In genomic region chr1:167452483-167452882, GRCh38 we compare ENCODE assay signal across 21 cellular contexts.
DNase-seq lines count a peak whose midpoint lies in the region; ATAC-seq and TF ChIP-seq lines count a peak whose summit lies in the region.
"Had no signal": no experiment of that assay in that cellular context is flagged by ENCODE, and none has a peak within 500 bp of the region (broad histone marks: within the 10 kb centered on the region; RNA-seq: fewer than 3 reads in every experiment).

No MANE protein-coding gene starts in this region.

- H3K9me3 ChIP-seq in lower lobe of right lung: no peaks in the 10 kb centered on the region
- H3K9me3 ChIP-seq: heart left ventricle, MG63, uterus had no signal

- H3K4me3 Mint-ChIP-seq in activated CD4-positive, alpha-beta memory T cell treated with anti-CD3 and anti-CD28 coated beads, Interleukin-2, amount 10 ng/mL, durations not matched to agents 7 days and 5 days: peak overlapping the region; percentile 18
- peak overlapping the region in 1 of 2 donors; percentile 41 for H3K4me3 Mint-ChIP-seq in effector memory CD8-positive, alpha-beta T cell
- peak overlapping the region; percentile 64 for H3K4me3 Mint-ChIP-seq in stimulated activated effector memory CD8-positive, alpha-beta T cell treated with anti-CD3 and anti-CD28 coated beads, Interleukin-12 subunit alpha, Interleukin-12 subunit beta, amount 100 ng/mL, for 72 hours

- DNase-seq in activated effector memory CD4-positive, alpha-beta T cell treated with anti-CD3 and anti-CD28 coated beads, Interleukin-2, amount 50 U/mL, for 16 hours: peak; percentile 62
- no peak for DNase-seq in activated effector memory CD4-positive, alpha-beta T cell treated with Interleukin-2 at 50 U/mL for 16 hours
- no peak for DNase-seq in activated CD4-positive, alpha-beta memory T cell treated with anti-CD3 and anti-CD28 coated beads, Interleukin-2, amount 10 ng/mL, durations not matched to agents 7 days and 5 days
- no peak for DNase-seq in effector memory CD8-positive, alpha-beta T cell
- no peak for DNase-seq in stimulated activated effector memory CD8-positive, alpha-beta T cell treated with anti-CD3 and anti-CD28 coated beads, Interleukin-12 subunit alpha, Interleukin-12 subunit beta, amount 100 ng/mL, for 72 hours (ENCODE audit: low spot score in 2 of 2)
- DNase-seq in lower lobe of right lung: no peak
- DNase-seq in NCI-H1048 (lab: John Stamatoyannopoulos, UW): no peak
- DNase-seq: ACHN; activated CD4-positive, CD25-positive, alpha-beta regulatory T cell treated with anti-CD3 and anti-CD28 coated beads, Interleukin-2, amount 50 U/mL, for 72 hours; amniotic stem cell; C1 segment of cervical spinal cord; GDM1; heart left ventricle; MG63; NCI-H1436 treated with DMSO at 0.1 percent for 48 hours; NCI-H2171; NCI-H69; retina; stimulated activated CD8-positive, alpha-beta memory T cell treated with anti-CD3 and anti-CD28 coated beads, Interleukin-4, amount 100 ng/mL, for 48 hours; uterus had no signal

- H3K9me3 Mint-ChIP-seq in activated CD4-positive, alpha-beta memory T cell treated with anti-CD3 and anti-CD28 coated beads, Interleukin-2, amount 10 ng/mL, durations not matched to agents 7 days and 5 days: no peaks in the 10 kb centered on the region
- no peaks in the 10 kb centered on the region for H3K9me3 Mint-ChIP-seq in effector memory CD8-positive, alpha-beta T cell
- H3K9me3 Mint-ChIP-seq in stimulated activated effector memory CD8-positive, alpha-beta T cell treated with anti-CD3 and anti-CD28 coated beads, Interleukin-12 subunit alpha, Interleukin-12 subunit beta, amount 100 ng/mL, for 72 hours: no peaks in the 10 kb centered on the region

- no peaks in the 10 kb centered on the region for H3K27me3 ChIP-seq in lower lobe of right lung (ENCODE audit: low read depth)
- H3K27me3 ChIP-seq: heart left ventricle, MG63, uterus had no signal

- TF ChIP-seq CTCF in lower lobe of right lung (IDR thresholded peaks at IDR 0.05): no peak

- peak overlapping the region; percentile 48 for H3K27ac Mint-ChIP-seq in activated CD4-positive, alpha-beta memory T cell treated with anti-CD3 and anti-CD28 coated beads, Interleukin-2, amount 10 ng/mL, durations not matched to agents 7 days and 5 days
- peak overlapping the region; percentile 44 to 79 for H3K27ac Mint-ChIP-seq in effector memory CD8-positive, alpha-beta T cell
- peak overlapping the region; percentile 59 for H3K27ac Mint-ChIP-seq in stimulated activated effector memory CD8-positive, alpha-beta T cell treated with anti-CD3 and anti-CD28 coated beads, Interleukin-12 subunit alpha, Interleukin-12 subunit beta, amount 100 ng/mL, for 72 hours

- intact Hi-C loops in lower lobe of right lung (cut with DNase I): no loop called here

- H3K4me1 Mint-ChIP-seq in activated CD4-positive, alpha-beta memory T cell treated with anti-CD3 and anti-CD28 coated beads, Interleukin-2, amount 10 ng/mL, durations not matched to agents 7 days and 5 days: peaks cover 77% of the 10 kb centered on the region
- H3K4me1 Mint-ChIP-seq in effector memory CD8-positive, alpha-beta T cell (ENCODE audit: low read depth in 2 of 2): peaks cover 51 to 60% of the 10 kb centered on the region in 2 donors
- peaks cover 70% of the 10 kb centered on the region for H3K4me1 Mint-ChIP-seq in stimulated activated effector memory CD8-positive, alpha-beta T cell treated with anti-CD3 and anti-CD28 coated beads, Interleukin-12 subunit alpha, Interleukin-12 subunit beta, amount 100 ng/mL, for 72 hours

- H3K36me3 ChIP-seq in lower lobe of right lung: no peaks in the 10 kb centered on the region
- H3K36me3 ChIP-seq: heart left ventricle, MG63, uterus had no signal

- H3K27me3 Mint-ChIP-seq in activated CD4-positive, alpha-beta memory T cell treated with anti-CD3 and anti-CD28 coated beads, Interleukin-2, amount 10 ng/mL, durations not matched to agents 7 days and 5 days: no peaks in the 10 kb centered on the region
- no peaks in the 10 kb centered on the region for H3K27me3 Mint-ChIP-seq in effector memory CD8-positive, alpha-beta T cell

- H3K27ac ChIP-seq in lower lobe of right lung: no peak overlapping the region
- H3K27ac ChIP-seq: heart left ventricle, uterus had no signal

- H3K4me1 ChIP-seq in lower lobe of right lung: peaks cover 12% of the 10 kb centered on the region
- H3K4me1 ChIP-seq: uterus had no signal

- peaks cover 28% of the 10 kb centered on the region for H3K36me3 Mint-ChIP-seq in activated CD4-positive, alpha-beta memory T cell treated with anti-CD3 and anti-CD28 coated beads, Interleukin-2, amount 10 ng/mL, durations not matched to agents 7 days and 5 days (ENCODE audit: low read depth)
- H3K36me3 Mint-ChIP-seq in effector memory CD8-positive, alpha-beta T cell (ENCODE audit: insufficient read depth): peaks cover 53% of the 10 kb centered on the region
- H3K36me3 Mint-ChIP-seq in stimulated activated effector memory CD8-positive, alpha-beta T cell treated with anti-CD3 and anti-CD28 coated beads, Interleukin-12 subunit alpha, Interleukin-12 subunit beta, amount 100 ng/mL, for 72 hours: peaks cover 77% of the 10 kb centered on the region

- CTCF ChIA-PET in activated CD4-positive, alpha-beta memory T cell treated with anti-CD3 and anti-CD28 coated beads, Interleukin-2, amount 10 ng/mL, durations not matched to agents 7 days and 5 days (lab: Charles Lee): interaction anchor here (1.0 to 1.2 kb wide), 3 partner anchors 9 to 232 kb away, joined by 3 read pairs; no protein-coding TSS in a partner anchor

- H3K4me3 ChIP-seq in lower lobe of right lung: no peak overlapping the region
- H3K4me3 ChIP-seq: heart left ventricle, MG63, uterus had no signal

- POLR2A ChIA-PET in activated CD4-positive, alpha-beta memory T cell treated with anti-CD3 and anti-CD28 coated beads, Interleukin-2, amount 10 ng/mL, durations not matched to agents 7 days and 5 days (lab: Charles Lee): interaction anchor here (1.5 to 7.9 kb wide), 4 partner anchors 10 to 64 kb away, joined by 5 to 143 read pairs (median 41); partner anchors contain the start of gene CD247

- ATAC-seq in effector memory CD8-positive, alpha-beta T cell (replicated peaks): no peak
- ATAC-seq in stimulated activated effector memory CD8-positive, alpha-beta T cell treated with anti-CD3 and anti-CD28 coated beads, Interleukin-12 subunit alpha, Interleukin-12 subunit beta, amount 100 ng/mL, for 72 hours: no peak
- ATAC-seq in lower lobe of right lung (no peak), HG03045 (IDR thresholded peaks at IDR 0.05; ENCODE audit: unreplicated experiment) (no peak)
- ATAC-seq: heart left ventricle had no signal
